19 cellular contexts compared by ENCODE assay signal in the genomic region with DNA sequence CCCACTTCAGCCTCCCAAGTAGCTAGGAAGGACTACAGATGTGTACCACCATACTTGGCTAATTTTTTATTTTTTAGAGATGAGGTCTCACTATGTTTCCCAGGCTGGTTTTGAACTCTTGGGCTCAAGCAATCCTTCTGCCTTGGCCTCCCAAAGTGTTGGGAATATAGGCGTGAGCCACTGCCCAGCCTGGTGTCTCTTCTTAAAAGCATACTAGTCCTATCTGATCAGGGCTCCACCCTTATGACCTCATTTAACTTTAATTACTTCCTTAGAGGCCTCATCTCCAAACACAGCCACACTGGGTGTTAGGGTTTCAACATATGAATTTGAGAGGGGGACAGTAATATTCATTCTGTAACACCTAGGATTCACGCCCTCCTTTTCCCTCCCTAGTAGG.
A peak's percentile ranks its signal among the peaks of the same experiment; 100 is the strongest.
DNase-seq lines count a peak whose midpoint lies in the region; ATAC-seq, FAIRE-seq and TF ChIP-seq lines count a peak whose summit lies in the region.
"Had no signal": no experiment of that assay in that cellular context is flagged by ENCODE, and none has a peak within 500 bp of the region (broad histone marks: within the 10 kb centered on the region; RNA-seq: fewer than 3 reads in every experiment).

No MANE protein-coding gene starts in this region.

- POLR2A ChIA-PET in K562 (lab: Yijun Ruan, JAX): no interaction called here

- H3K4me3 ChIP-seq in Loucy (ENCODE audit: low read length, poor library complexity, severe bottlenecking) (no peak overlapping the region), K562 (no peak overlapping the region), spleen (no peak overlapping the region), left lung (no peak overlapping the region)
- H3K4me3 ChIP-seq: HAP-1 had no signal

- H3K9me1 ChIP-seq in K562 (ENCODE audit: control insufficient read depth, insufficient read depth, low read length): no peaks in the 10 kb centered on the region

- ATAC-seq in K562: peak; percentile 68
- no peak for ATAC-seq in left lung

- DNase-seq in K562 (ENCODE audit: extremely low read depth in 1 of 4, low spot score in 3 of 4) (no peak), islet precursor cell (peak; percentile 22), spleen (peak; percentile 4), retina (no peak), left lung (no peak), activated T-cell treated with anti-CD3 and anti-CD28 coated beads for 4 hours (no peak)
- DNase-seq: C1 segment of cervical spinal cord; Calu3; CD4-positive, alpha-beta memory T cell; COR-L47; DMS153; DND-41; GOT3; HFFc6 had no signal

- no peaks in the 10 kb centered on the region for H3K79me2 ChIP-seq in Loucy (ENCODE audit: insufficient read depth, low read length)
- no peaks in the 10 kb centered on the region for H3K79me2 ChIP-seq in K562 (ENCODE audit: control insufficient read depth, insufficient read depth, low read length)

- H3K9me3 ChIP-seq in Loucy (ENCODE audit: insufficient read depth, low read depth, low read length): peaks cover 17% of the 10 kb centered on the region; the same call in 1 of the 2 replicates
- no peaks in the 10 kb centered on the region for H3K9me3 ChIP-seq in K562 (replicated peaks; ENCODE audit: control insufficient read depth, insufficient read depth, low read depth, low read length)
- peaks cover 0 to 33% (median 30%) of the 10 kb centered on the region in 8 donors for H3K9me3 ChIP-seq in spleen
- peaks cover 0 to 21% of the 10 kb centered on the region in 2 donors for H3K9me3 ChIP-seq in left lung

- 0% methylated on average over 2 of the region's 2 CpGs for WGBS in K562 (ENCODE audit: insufficient coverage, low coverage, missing lambda C conversion rate)
- 86 to 97% (median 95%) methylated on average over 2 of the region's 2 CpGs for WGBS in spleen, 5 donors

- intact Hi-C loops in K562 (cut with micrococcal nuclease): no loop called here
- intact Hi-C loops in spleen (cut with DNase I; ENCODE audit: low total_unique reads): no loop called here
- intact Hi-C loops in left lung (cut with DNase I): no loop called here

- H3K4me2 ChIP-seq in Loucy (ENCODE audit: low read depth, low read length, poor library complexity, severe bottlenecking) (peak overlapping the region; percentile 47), K562 (ENCODE audit: insufficient read depth, low read length) (no peak overlapping the region)

- in situ Hi-C loops in K562 (cut with MboI): no loop called here

- H3F3A ChIP-seq in Loucy (ENCODE audit: low read depth): no peaks in the 10 kb centered on the region

- H3K4me1 ChIP-seq in Loucy (ENCODE audit: insufficient read depth, low read length, poor library complexity, severe bottlenecking) (peaks cover 13% of the 10 kb centered on the region), K562 (replicated peaks in 1 of 2; ENCODE audit: control insufficient read depth in 2 of 2, insufficient read depth in 2 of 2, low read length in 2 of 2) (peaks cover 0 to 4% of the 10 kb centered on the region in 2 experiments; a peak in 2 of 5 replicates), spleen (no peaks in the 10 kb centered on the region), left lung (no peaks in the 10 kb centered on the region)
- H3K4me1 ChIP-seq: HAP-1 had no signal

- H3K36me3 ChIP-seq in Loucy (ENCODE audit: insufficient read depth, low read length) (no peaks in the 10 kb centered on the region), K562 (ENCODE audit: control insufficient read depth, insufficient read depth, low read length) (no peaks in the 10 kb centered on the region), spleen (no peaks in the 10 kb centered on the region), left lung (no peaks in the 10 kb centered on the region)
- H3K36me3 ChIP-seq: HAP-1 had no signal

- H3K27me3 ChIP-seq in Loucy (ENCODE audit: insufficient read depth, low read length, poor library complexity, severe bottlenecking): no peaks in the 10 kb centered on the region
- H3K27me3 ChIP-seq in K562 (ENCODE audit: control insufficient read depth in 2 of 2, insufficient read depth in 2 of 2, low read length in 2 of 2): peaks cover 5 to 33% of the 10 kb centered on the region in 2 experiments; a peak in 4 of 5 replicates
- H3K27me3 ChIP-seq in spleen (replicated peaks in 1 of 7): peaks cover 0 to 5% (median 0%) of the 10 kb centered on the region in 7 donors
- no peaks in the 10 kb centered on the region for H3K27me3 ChIP-seq in left lung

- no peaks in the 10 kb centered on the region for H4K20me1 ChIP-seq in Loucy (ENCODE audit: insufficient read depth, low read length, poor library complexity, severe bottlenecking)
- H4K20me1 ChIP-seq in K562 (replicated peaks; ENCODE audit: control insufficient read depth, insufficient read depth, low read length): no peaks in the 10 kb centered on the region; the same call in 1 of the 2 replicates

- CTCF ChIA-PET in K562 (lab: Yijun Ruan, JAX; ENCODE audit: low intra/inter-chr PET ratio): no interaction called here

- H3K9ac ChIP-seq in Loucy (ENCODE audit: low read depth, low read length, poor library complexity, severe bottlenecking) (no peak overlapping the region), K562 (ENCODE audit: insufficient read depth in 1 of 2, low read depth in 2 of 2, low read length in 2 of 2) (no peak overlapping the region)

- H2AFZ ChIP-seq in Loucy (ENCODE audit: low read length) (0 out of 2 replicates have a peak overlapping the region, but pooled peaks have one; percentile 9), K562 (ENCODE audit: low read depth, low read length) (no peak overlapping the region)

- BruUV-seq in K562 (replicated peaks; lab: Mats Ljungman, UMichigan): no TSS peak

- peak; percentile 71 for FAIRE-seq in K562 (lab: Jason Lieb, UNC)
- FAIRE-seq: G401.6, GM12892, H54 had no signal

- H3K27ac ChIP-seq in K562 (ENCODE audit: extremely low read depth, low read depth, low read length) (no peak overlapping the region), spleen (no peak overlapping the region), left lung (no peak overlapping the region)

- H3K9me2 ChIP-seq in Loucy (replicated peaks; ENCODE audit: low read depth, low read length): no peaks in the 10 kb centered on the region

- no peak for TF ChIP-seq EP300 in K562 (IDR thresholded peaks at IDR 0.05; ENCODE audit: low read length)

- no peak for TF ChIP-seq RAD21 in K562 (CRISPR knock-in tag; conservative IDR thresholded peaks at IDR 0.05 in 1 of 2, IDR thresholded peaks at IDR 0.05 in 1 of 2)

- no peak for TF ChIP-seq POLR2A in K562 (conservative IDR thresholded peaks at IDR 0.05)
- no peak for TF ChIP-seq POLR2A in spleen (IDR thresholded peaks at IDR 0.05)

- TF ChIP-seq CTCF in Loucy (conservative IDR thresholded peaks at IDR 0.05; ENCODE audit: low read length) (no peak), K562 (IDR thresholded peaks at IDR 0.05 in 2 of 3, conservative IDR thresholded peaks at IDR 0.05 in 1 of 3; ENCODE audit: insufficient read depth in 2 of 3, low read depth in 1 of 3, low read length in 3 of 3) (no peak), spleen (IDR thresholded peaks at IDR 0.05 in 8 of 11, conservative IDR thresholded peaks at IDR 0.05 in 3 of 11) (no peak), left lung (IDR thresholded peaks at IDR 0.05) (no peak)

TF ChIP-seq in K562, 482 proteins besides CTCF, POLR2A, EP300 and RAD21:
- TF ChIP-seq ATF7 (IDR thresholded peaks at IDR 0.05) (peak; percentile 75), JUND (IDR thresholded peaks at IDR 0.05; ENCODE audit: borderline replicate concordance, low read depth, low read length) (peak; percentile 43), JUND (tag; IDR thresholded peaks at IDR 0.05; ENCODE audit: borderline replicate concordance, low read depth, low read length) (0 out of 3 replicates have a peak, but pooled peaks have one; percentile 35), SIX5 (IDR thresholded peaks at IDR 0.05; ENCODE audit: borderline replicate concordance in 1 of 2, insufficient read depth in 1 of 2, low read depth in 1 of 2, low read length in 2 of 2) (no peak), CREM (IDR thresholded peaks at IDR 0.05; ENCODE audit: low read depth) (peak; percentile 40; the same call in 1 of the 2 replicates)
- TF ChIP-seq, protein P1, sequence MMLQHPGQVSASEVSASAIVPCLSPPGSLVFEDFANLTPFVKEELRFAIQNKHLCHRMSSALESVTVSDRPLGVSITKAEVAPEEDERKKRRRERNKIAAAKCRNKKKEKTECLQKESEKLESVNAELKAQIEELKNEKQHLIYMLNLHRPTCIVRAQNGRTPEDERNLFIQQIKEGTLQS (IDR thresholded peaks at IDR 0.05): peak; percentile 48; the same call in 1 of the 2 replicates
- TF ChIP-seq, protein P1 (CRISPR knock-in tag; conservative IDR thresholded peaks at IDR 0.05): no peak
- TF ChIP-seq, protein P2, sequence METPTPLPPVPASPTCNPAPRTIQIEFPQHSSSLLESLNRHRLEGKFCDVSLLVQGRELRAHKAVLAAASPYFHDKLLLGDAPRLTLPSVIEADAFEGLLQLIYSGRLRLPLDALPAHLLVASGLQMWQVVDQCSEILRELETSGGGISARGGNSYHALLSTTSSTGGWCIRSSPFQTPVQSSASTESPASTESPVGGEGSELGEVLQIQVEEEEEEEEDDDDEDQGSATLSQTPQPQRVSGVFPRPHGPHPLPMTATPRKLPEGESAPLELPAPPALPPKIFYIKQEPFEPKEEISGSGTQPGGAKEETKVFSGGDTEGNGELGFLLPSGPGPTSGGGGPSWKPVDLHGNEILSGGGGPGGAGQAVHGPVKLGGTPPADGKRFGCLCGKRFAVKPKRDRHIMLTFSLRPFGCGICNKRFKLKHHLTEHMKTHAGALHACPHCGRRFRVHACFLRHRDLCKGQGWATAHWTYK (CRISPR knock-in tag; IDR thresholded peaks at IDR 0.05): no peak

Comparison
In these comparisons a context has a peak if more than half of its experiments do, and no peak if none do; other contexts are left out.
1. DNase-seq: peak in islet precursor cell (single experiment) and spleen (single experiment); none in K562 (0 of 4), retina (single experiment), left lung (0 of 2) and activated T-cell treated with anti-CD3 and anti-CD28 coated beads for 4 hours (single experiment).